In the genomic region with DNA sequence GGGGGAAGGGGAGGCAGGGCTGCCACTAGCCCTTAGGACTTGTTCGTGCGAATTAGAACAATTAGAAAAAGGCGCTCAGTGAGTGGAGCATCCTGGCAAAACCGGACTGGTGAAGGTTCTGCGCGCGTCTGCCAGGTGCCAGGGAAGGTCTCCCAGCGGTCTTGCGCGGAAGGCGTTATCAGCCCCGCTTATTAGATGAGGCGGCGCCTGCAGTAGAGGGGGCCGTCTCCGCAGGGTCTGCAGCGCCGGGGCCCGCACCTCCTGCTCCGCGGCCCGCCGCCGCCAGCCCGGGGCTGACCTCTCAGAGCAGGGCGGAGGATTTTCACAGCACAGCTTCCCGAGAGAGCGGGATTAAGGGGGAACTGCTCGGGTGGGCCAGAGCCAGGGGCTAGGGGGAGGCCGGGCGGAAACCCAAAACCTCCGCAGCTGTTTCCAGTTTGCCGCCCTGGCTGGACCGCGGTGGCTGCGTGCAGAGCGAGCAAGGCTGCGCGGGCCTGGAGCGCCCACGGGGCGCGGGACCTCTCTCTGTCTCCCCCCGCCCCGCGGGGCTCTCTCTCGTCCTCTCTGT, we compare ENCODE assay signal across 13 cellular contexts.
DNase-seq lines count a peak whose midpoint lies in the region; ATAC-seq and TF ChIP-seq lines count a peak whose summit lies in the region.
"Had no signal": no experiment of that assay in that cellular context is flagged by ENCODE, and none has a peak within 500 bp of the region (broad histone marks: within the 10 kb centered on the region; RNA-seq: fewer than 3 reads in every experiment).

No MANE protein-coding gene starts in this region.

- peak overlapping the region; percentile 39 to 73 for H3K4me3 Mint-ChIP-seq in H9
- H3K4me3 Mint-ChIP-seq: activated T-helper 17 cell treated with anti-CD3 and anti-CD28 coated beads, Interleukin-2, amount 50 U/mL, for 72 hours had no signal

- H3T11ph ChIP-seq in H9 (ENCODE audit: low read length), result no peak overlapping the region

- peak overlapping the region; percentile 99 for H3K4me2 ChIP-seq in BLaER1
- peak overlapping the region; percentile 40 for H3K4me2 ChIP-seq in H9 (ENCODE audit: insufficient read depth, insufficient read length, low read length)
- H3K4me2 ChIP-seq in mammary epithelial cell (ENCODE audit: insufficient read depth, low read depth, low read length), result peak overlapping the region; percentile 67
- H3K4me2 ChIP-seq: KMS-11 had no signal

- no peaks in the 10 kb centered on the region for H3K36me3 ChIP-seq in BLaER1
- H3K36me3 ChIP-seq in mammary epithelial cell (ENCODE audit: insufficient read depth, low read length), result no peaks in the 10 kb centered on the region
- no peaks in the 10 kb centered on the region for H3K36me3 ChIP-seq in lower lobe of right lung
- H3K36me3 ChIP-seq: esophagus squamous epithelium had no signal

- no peak overlapping the region for H3K56ac ChIP-seq in H9 (ENCODE audit: insufficient read length, low read depth, low read length)

- peak overlapping the region; percentile 63 for H3K4me3 ChIP-seq in BLaER1
- H3K4me3 ChIP-seq in mammary epithelial cell (replicated peaks in 1 of 3; ENCODE audit: insufficient read depth in 1 of 3, low read depth in 2 of 3, low read length in 3 of 3), result no peak overlapping the region
- peak overlapping the region; percentile 13 for H3K4me3 ChIP-seq in lower lobe of right lung

- H3K4me1 Mint-ChIP-seq in H9, result peaks cover 3 to 4% of the 10 kb centered on the region in 2 experiments
- H3K4me1 Mint-ChIP-seq: activated T-helper 17 cell treated with anti-CD3 and anti-CD28 coated beads, Interleukin-2, amount 50 U/mL, for 72 hours had no signal

- TF ChIP-seq CTCF in H9 (conservative IDR thresholded peaks at IDR 0.05) (no peak), mammary epithelial cell (conservative IDR thresholded peaks at IDR 0.05 in 1 of 2, IDR thresholded peaks at IDR 0.05 in 1 of 2; ENCODE audit: extremely low read depth in 1 of 2, insufficient read depth in 1 of 2, low read depth in 1 of 2, low read length in 2 of 2) (no peak), lower lobe of right lung (IDR thresholded peaks at IDR 0.05) (no peak)

- no peak overlapping the region for H2BK120ac ChIP-seq in H9 (ENCODE audit: low read depth, low read length, poor library complexity, severe bottlenecking)

- H2BK15ac ChIP-seq in H9 (ENCODE audit: low read depth, low read length), result no peak overlapping the region

- peak overlapping the region; percentile 64; the same call in 1 of the 2 replicates for H3K9ac ChIP-seq in BLaER1
- H3K9ac ChIP-seq in H9 (ENCODE audit: extremely low read depth, insufficient read length, low read length), result no peak overlapping the region
- no peak overlapping the region for H3K9ac ChIP-seq in mammary epithelial cell (ENCODE audit: insufficient read depth, low read length)
- H3K9ac ChIP-seq: KMS-11 had no signal

- H3K27ac ChIP-seq in BLaER1 (peak overlapping the region; percentile 56; the same call in 1 of the 2 replicates), H9 (ENCODE audit: insufficient read length, low read depth, low read length) (no peak overlapping the region), mammary epithelial cell (ENCODE audit: insufficient read depth, low read depth, low read length) (no peak overlapping the region), lower lobe of right lung (no peak overlapping the region)
- H3K27ac ChIP-seq: esophagus squamous epithelium, KMS-11 had no signal

- H3K18ac ChIP-seq in H9 (ENCODE audit: insufficient read length, low read depth, low read length), result no peak overlapping the region

- H3K23me2 ChIP-seq in H9 (ENCODE audit: insufficient read length, low read depth, low read length, poor library complexity, severe bottlenecking), result no peaks in the 10 kb centered on the region

- peaks cover 69% of the 10 kb centered on the region for H3K4me1 ChIP-seq in BLaER1
- H3K4me1 ChIP-seq in H9 (ENCODE audit: insufficient read depth, low read length), result no peaks in the 10 kb centered on the region
- H3K4me1 ChIP-seq in mammary epithelial cell (ENCODE audit: insufficient read depth, low read length), result peaks cover 6% of the 10 kb centered on the region
- peaks cover 20% of the 10 kb centered on the region for H3K4me1 ChIP-seq in lower lobe of right lung

- H3K79me2 ChIP-seq in H9 (ENCODE audit: insufficient read depth, low read length) (no peaks in the 10 kb centered on the region), mammary epithelial cell (ENCODE audit: insufficient read depth, low read length) (no peaks in the 10 kb centered on the region)

- H3K27ac Mint-ChIP-seq in H9, result no peak overlapping the region
- H3K27ac Mint-ChIP-seq: activated T-helper 17 cell treated with anti-CD3 and anti-CD28 coated beads, Interleukin-2, amount 50 U/mL, for 72 hours had no signal

- no peak overlapping the region for H4K5ac ChIP-seq in H9 (ENCODE audit: insufficient read length, low read depth, low read length)

- ATAC-seq in lower lobe of right lung, result peak; percentile 7 to 27
- ATAC-seq in HG03097 (IDR thresholded peaks at IDR 0.05; ENCODE audit: low FRiP score, unreplicated experiment), result no peak
- no peak for ATAC-seq in GM21528 (IDR thresholded peaks at IDR 0.05; ENCODE audit: low FRiP score, unreplicated experiment)
- ATAC-seq: activated T-helper 17 cell treated with anti-CD3 and anti-CD28 coated beads, Interleukin-2, amount 50 U/mL, for 72 hours had no signal

- intact Hi-C loops in mammary epithelial cell (cut with micrococcal nuclease), result no loop called here
- intact Hi-C loops in lower lobe of right lung (cut with DNase I), result no loop called here

- DNase-seq in H9 (no peak), mammary epithelial cell (no peak), lower lobe of right lung (no peak), AG08395 (ENCODE audit: low spot score) (no peak)
- no peak for DNase-seq in effector CD4-positive, alpha-beta T cell
- DNase-seq: C1 segment of cervical spinal cord, esophagus squamous epithelium, HCEC 1CT had no signal

- in situ Hi-C loops in mammary epithelial cell (cut with MboI; ENCODE audit: low sequenced_read_pairs in 2 of 2), result no loop called here

- CTCF ChIA-PET in mammary epithelial cell (lab: Charles Lee; ENCODE audit: low non-redundant PET), result no interaction called here

- peaks cover 9% of the 10 kb centered on the region for H3K27me3 Mint-ChIP-seq in H9 (ENCODE audit: low read depth)

- H4K8ac ChIP-seq in H9 (replicated peaks; ENCODE audit: insufficient read length, low read depth, low read length), result no peak overlapping the region

- no peaks in the 10 kb centered on the region; a peak in 1 of 7 replicates for H3K36me3 Mint-ChIP-seq in H9 (ENCODE audit: insufficient read depth in 1 of 3, low read depth in 3 of 3)

- H2BK5ac ChIP-seq in H9 (ENCODE audit: insufficient read length, low read length), result no peak overlapping the region

- no TSS peak for BruUV-seq in mammary epithelial cell (replicated peaks; lab: Mats Ljungman, UMichigan)

- H4K91ac ChIP-seq in H9 (ENCODE audit: insufficient read length, low read depth, low read length), result no peak overlapping the region

- dilution Hi-C loops in mammary epithelial cell (cut with HindIII; ENCODE audit: low sequenced_read_pairs), result no loop called here

- no peak overlapping the region for H2AK5ac ChIP-seq in H9 (ENCODE audit: insufficient read length, low read length)

- no peaks in the 10 kb centered on the region for H3K9me3 ChIP-seq in BLaER1
- H3K9me3 ChIP-seq in H9 (ENCODE audit: control insufficient read depth, low read depth, low read length), result no peaks in the 10 kb centered on the region
- H3K9me3 ChIP-seq in mammary epithelial cell (replicated peaks; ENCODE audit: insufficient read depth, low read length), result no peaks in the 10 kb centered on the region
- H3K9me3 ChIP-seq in lower lobe of right lung, result no peaks in the 10 kb centered on the region
- H3K9me3 ChIP-seq: esophagus squamous epithelium had no signal

- no peak overlapping the region for H2BK12ac ChIP-seq in H9 (ENCODE audit: insufficient read length, low read depth, low read length)

- no peak overlapping the region for H3K4ac ChIP-seq in H9 (ENCODE audit: low read depth, low read length)

- H3K23ac ChIP-seq in H9 (ENCODE audit: insufficient read length, low read depth, low read length), result no peak overlapping the region

- WGBS in H9 (ENCODE audit: extremely low coverage, insufficient read length, low lambda C conversion rate), result no CpG with 5 or more reads among the region's 47 CpGs
- 13% methylated on average over 3 of the region's 47 CpGs for WGBS in mammary epithelial cell (ENCODE audit: low coverage, missing lambda C conversion rate)

- no peak overlapping the region for H2BK20ac ChIP-seq in H9 (ENCODE audit: low read depth, low read length, poor library complexity, severe bottlenecking)

- no peak overlapping the region for H3K14ac ChIP-seq in H9 (ENCODE audit: insufficient read depth, low read length)

- H3K27me3 ChIP-seq in BLaER1 (no peaks in the 10 kb centered on the region), H9 (ENCODE audit: insufficient read depth, low read length) (peaks cover 19% of the 10 kb centered on the region; the same call in 1 of the 2 replicates), mammary epithelial cell (ENCODE audit: insufficient read depth, low read length) (no peaks in the 10 kb centered on the region), lower lobe of right lung (ENCODE audit: low read depth) (peaks cover 25% of the 10 kb centered on the region)

- no peaks in the 10 kb centered on the region for H3K79me1 ChIP-seq in H9 (ENCODE audit: insufficient read depth, low read depth, low read length, poor library complexity, severe bottlenecking)

- H4K20me1 ChIP-seq in BLaER1 (no peaks in the 10 kb centered on the region), H9 (ENCODE audit: control insufficient read depth, insufficient read depth, insufficient read length) (no peaks in the 10 kb centered on the region), mammary epithelial cell (ENCODE audit: insufficient read depth, low read length) (no peaks in the 10 kb centered on the region)

- H2AFZ ChIP-seq in H9 (ENCODE audit: low read length) (no peak overlapping the region), mammary epithelial cell (ENCODE audit: low read depth, low read length) (peak overlapping the region; percentile 33)

- H3K9me3 Mint-ChIP-seq in H9, result no peaks in the 10 kb centered on the region
- H3K9me3 Mint-ChIP-seq: activated T-helper 17 cell treated with anti-CD3 and anti-CD28 coated beads, Interleukin-2, amount 50 U/mL, for 72 hours had no signal

Comparison
In these comparisons a context has a peak if more than half of its experiments do, and no peak if none do; other contexts are left out.
1. H3K4me2 ChIP-seq: peak in every context shown above with its lines; median percentile 99 in BLaER1; 67 in mammary epithelial cell; 40 in H9.
2. H3K4me3 ChIP-seq: peak in BLaER1 (single experiment) and lower lobe of right lung (single experiment); none in mammary epithelial cell (0 of 3).
3. ATAC-seq: peak in lower lobe of right lung (2 of 2); none in HG03097 (single experiment) and GM21528 (single experiment).